Comparison of ENCODE assay signal across 8 cellular contexts in the genomic region with DNA sequence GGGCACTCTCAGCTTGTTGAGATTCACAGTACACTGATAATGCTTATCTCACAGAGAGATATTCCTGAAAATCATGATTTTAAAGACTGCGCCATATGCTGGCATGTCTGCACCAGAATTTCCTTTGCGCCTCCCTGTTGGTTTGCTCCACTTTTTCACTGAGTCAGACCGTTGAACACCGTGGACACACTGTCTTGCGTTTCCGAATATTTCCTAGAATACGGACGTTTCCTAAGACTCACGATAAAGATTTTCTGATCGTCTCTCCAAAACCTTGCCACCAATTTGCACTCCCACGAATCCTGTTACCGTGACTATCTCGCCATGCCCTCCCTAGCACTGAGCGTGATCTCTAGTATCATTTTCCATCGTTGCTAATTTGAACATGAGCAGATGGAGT. TPM values are rescaled to one million over a fixed set of nuclear protein-coding genes. Genes with fewer than 3 reads are reported as not detected.
A peak's percentile ranks its signal among the peaks of the same experiment; 100 is the strongest.
DNase-seq lines count a peak whose midpoint lies in the region; ATAC-seq and TF ChIP-seq lines count a peak whose summit lies in the region.

No MANE protein-coding gene starts in this region.

- ATAC-seq in gastrocnemius medialis (peak; percentile 25 to 31), HG02623 (IDR thresholded peaks at IDR 0.05; ENCODE audit: unreplicated experiment) (no peak), GM18909 (IDR thresholded peaks at IDR 0.05; ENCODE audit: poor library complexity, unreplicated experiment) (no peak)

- TF ChIP-seq CTCF in glutamatergic neuron (IDR thresholded peaks at IDR 0.05; ENCODE audit: partially characterized antibody, unreplicated experiment) = no peak
- TF ChIP-seq CTCF in gastrocnemius medialis (IDR thresholded peaks at IDR 0.05 in 4 of 5, conservative IDR thresholded peaks at IDR 0.05 in 1 of 5) = no peak

- peaks cover 0 to 10% of the 10 kb centered on the region in 2 donors for H3K4me1 ChIP-seq in gastrocnemius medialis

- H3K27ac Mint-ChIP-seq in activated CD4-positive, alpha-beta memory T cell treated with anti-CD3 and anti-CD28 coated beads for 36 hours = no peak overlapping the region
- H3K27ac Mint-ChIP-seq in glutamatergic neuron (ENCODE audit: unreplicated experiment) = peak overlapping the region; percentile 50

- no peaks in the 10 kb centered on the region for H3K36me3 ChIP-seq in gastrocnemius medialis

- no peak for TF ChIP-seq POLR2A in gastrocnemius medialis (IDR thresholded peaks at IDR 0.05)

- CTCF ChIA-PET in activated CD4-positive, alpha-beta memory T cell treated with anti-CD3 and anti-CD28 coated beads for 36 hours (lab: Charles Lee) = interaction anchor here (0.9 kb wide), 1 partner anchor 43 kb away, joined by 3 read pairs; no protein-coding TSS in a partner anchor

- in situ Hi-C loops in G401 (cut with HindIII; ENCODE audit: low sequenced_read_pairs) (no loop called here), gastrocnemius medialis (cut with MboI; ENCODE audit: low sequenced_read_pairs in 4 of 4) (loop anchor here (5.0 to 10.0 kb wide), 4 partner anchors 45 to 93 kb away; no protein-coding TSS in a partner anchor)

- H3K9me3 Mint-ChIP-seq in activated CD4-positive, alpha-beta memory T cell treated with anti-CD3 and anti-CD28 coated beads for 36 hours = no peaks in the 10 kb centered on the region
- H3K9me3 Mint-ChIP-seq in glutamatergic neuron (ENCODE audit: unreplicated experiment) = peaks cover 7% of the 10 kb centered on the region

- H3K4me1 Mint-ChIP-seq in activated CD4-positive, alpha-beta memory T cell treated with anti-CD3 and anti-CD28 coated beads for 36 hours (ENCODE audit: low read depth) = peaks cover 7% of the 10 kb centered on the region
- peaks cover 19% of the 10 kb centered on the region for H3K4me1 Mint-ChIP-seq in glutamatergic neuron (ENCODE audit: low read depth, unreplicated experiment)

- H3K27me3 Mint-ChIP-seq in activated CD4-positive, alpha-beta memory T cell treated with anti-CD3 and anti-CD28 coated beads for 36 hours = peaks cover 8% of the 10 kb centered on the region
- H3K27me3 Mint-ChIP-seq in glutamatergic neuron (ENCODE audit: unreplicated experiment) = no peaks in the 10 kb centered on the region

- DNase-seq in G401 (ENCODE audit: low spot score) = peak; percentile 66
- DNase-seq in activated CD4-positive, alpha-beta memory T cell treated with anti-CD3 and anti-CD28 coated beads for 36 hours = no peak
- no peak for DNase-seq in glutamatergic neuron
- no peak for DNase-seq in gastrocnemius medialis
- no peak for DNase-seq in GDM1 (lab: John Stamatoyannopoulos, UW)
- no peak for DNase-seq in NCI-H82 (lab: John Stamatoyannopoulos, UW)

- H3K4me3 Mint-ChIP-seq in activated CD4-positive, alpha-beta memory T cell treated with anti-CD3 and anti-CD28 coated beads for 36 hours = peak overlapping the region; percentile 77
- peak overlapping the region; percentile 91 for H3K4me3 Mint-ChIP-seq in glutamatergic neuron (ENCODE audit: unreplicated experiment)

- intact Hi-C loops in activated CD4-positive, alpha-beta memory T cell treated with anti-CD3 and anti-CD28 coated beads for 36 hours (cut with micrococcal nuclease) = loop anchor here (1.0 to 5.0 kb wide), 5 partner anchors 9 to 417 kb away; a partner anchor contains a TSS
- intact Hi-C loops in gastrocnemius medialis (cut with DNase I; ENCODE audit: low total_unique reads) = loop anchor here (2.0 to 10.0 kb wide), 2 partner anchors 43 to 415 kb away; a partner anchor contains a TSS

- H3K4me3 ChIP-seq in gastrocnemius medialis = peak overlapping the region; percentile 58 to 92 (median 68)

- no peak overlapping the region for H3K27ac ChIP-seq in gastrocnemius medialis

- no peaks in the 10 kb centered on the region for H3K27me3 ChIP-seq in gastrocnemius medialis

- POLR2A ChIA-PET in activated CD4-positive, alpha-beta memory T cell treated with anti-CD3 and anti-CD28 coated beads for 36 hours (lab: Charles Lee) = no interaction called here

- no peaks in the 10 kb centered on the region for H3K9me3 ChIP-seq in gastrocnemius medialis

- H3K36me3 Mint-ChIP-seq in activated CD4-positive, alpha-beta memory T cell treated with anti-CD3 and anti-CD28 coated beads for 36 hours = no peaks in the 10 kb centered on the region
- peaks cover 5% of the 10 kb centered on the region for H3K36me3 Mint-ChIP-seq in glutamatergic neuron (ENCODE audit: unreplicated experiment)

RNA-seq across cellular contexts. Expression of a gene that starts 0.5 kb away (rescaled TPM):
- total RNA-seq in G401 (2014; rRNA removed; shearing (Covaris generic)) = 0.81 and 1.4 TPM in 2 replicates
- under 1 TPM; 0.73 to 0.76 TPM for total RNA-seq in activated CD4-positive, alpha-beta memory T cell treated with anti-CD3 and anti-CD28 coated beads for 36 hours
- total RNA-seq in glutamatergic neuron (ENCODE audit: unreplicated experiment) (30.5 TPM), gastrocnemius medialis (1 to 10 TPM; 2.2 to 6.7 (median 4.6) TPM)

RNA-seq across cellular contexts. Expression of a gene that starts 58.4 kb away (rescaled TPM):
- total RNA-seq in G401 (2014; rRNA removed; shearing (Covaris generic)) = not detected in 2 replicates
- total RNA-seq in activated CD4-positive, alpha-beta memory T cell treated with anti-CD3 and anti-CD28 coated beads for 36 hours = not detected
- total RNA-seq in glutamatergic neuron (ENCODE audit: unreplicated experiment) (3.0 TPM), gastrocnemius medialis (10 to 100 TPM in 1 of 4 donors, 1 to 10 TPM in 3; 5.8 to 12.0 (median 7.3) TPM)

Comparison
In these comparisons a context has a peak if more than half of its experiments do, and no peak if none do; other contexts are left out.
1. ATAC-seq: peak in gastrocnemius medialis (2 of 2); none in HG02623 (single experiment) and GM18909 (single experiment).